ENCODE assay signal across 22 cellular contexts in the genomic region with DNA sequence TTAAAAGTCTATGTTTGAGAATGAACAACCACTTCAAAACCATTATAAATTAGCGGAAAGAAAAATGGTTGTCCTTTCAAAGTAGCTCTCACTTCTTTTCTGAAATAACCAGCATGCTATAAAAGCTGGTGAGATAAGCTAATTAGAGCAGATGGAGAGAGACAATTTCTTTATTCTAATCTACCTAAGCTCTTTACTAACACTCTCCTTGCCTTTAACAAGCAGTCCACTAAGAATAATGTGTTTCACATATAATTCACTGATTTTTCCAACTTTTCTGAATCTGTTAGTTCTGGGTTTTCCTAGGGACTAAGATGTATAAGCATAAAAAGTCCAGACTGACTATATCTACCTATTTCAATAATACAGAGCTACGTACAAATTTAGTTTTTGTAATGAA. TPM values are rescaled to one million over a fixed set of nuclear protein-coding genes. Genes with fewer than 3 reads are reported as not detected.
DNase-seq lines count a peak whose midpoint lies in the region; ATAC-seq and TF ChIP-seq lines count a peak whose summit lies in the region.
"Had no signal": no experiment of that assay in that cellular context is flagged by ENCODE, and none has a peak within 500 bp of the region (broad histone marks: within the 10 kb centered on the region; RNA-seq: fewer than 3 reads in every experiment).

A gene (minus strand): TSS at position 101 of the 400 bp plus-strand sequence. CDS start 203 bp downstream, outside the sequence.

- no peak within 1 kb of the TSS for H2AFZ ChIP-seq in neural progenitor cell (replicated peaks)
- H2AFZ ChIP-seq: GM23338 had no signal

- peaks cover 3% of the 10 kb centered on the region for H3F3A ChIP-seq in neural progenitor cell (ENCODE audit: low read depth)

- BruUV-seq in MCF 10A (replicated peaks; lab: Mats Ljungman, UMichigan) = no TSS peak

- no peaks in the 10 kb centered on the region for H3K4me1 ChIP-seq in HEK293 (ENCODE audit: control insufficient read depth, insufficient read depth, low read length)
- H3K4me1 ChIP-seq in gastroesophageal sphincter = no peaks in the 10 kb centered on the region
- H3K4me1 ChIP-seq in neural progenitor cell = peaks cover 17% of the 10 kb centered on the region
- H3K4me1 ChIP-seq: HAP-1 had no signal

- TF ChIP-seq POLR2A in gastroesophageal sphincter (IDR thresholded peaks at IDR 0.05) = no peak

- H3K36me3 Mint-ChIP-seq in neural progenitor cell (no peaks in the 10 kb centered on the region), MCF 10A (ENCODE audit: insufficient read depth, unreplicated experiment) (no peaks in the 10 kb centered on the region)

- H3K9ac ChIP-seq in neural progenitor cell = no peak within 1 kb of the TSS

- CTCF ChIA-PET in HEK293 (lab: Yijun Ruan, JAX) (no interaction called here), MCF 10A (lab: Yijun Ruan, JAX) (interaction anchor here (0.6 to 0.8 kb wide), 2 partner anchors 19 to 94 kb away, joined by 3 read pairs; no protein-coding TSS in a partner anchor)

- POLR2A ChIA-PET in HEK293 (lab: Yijun Ruan, JAX) (no interaction called here), MCF 10A (lab: Yijun Ruan, JAX) (interaction anchor here (0.7 kb wide), 1 partner anchor 61 kb away, joined by 3 read pairs; no protein-coding TSS in a partner anchor)

- no peak for TF ChIP-seq CTCF in HEK293 (tag by site-specific recombination; IDR thresholded peaks at IDR 0.05)
- no peak for TF ChIP-seq CTCF in gastroesophageal sphincter (IDR thresholded peaks at IDR 0.05)
- TF ChIP-seq CTCF in neural progenitor cell (IDR thresholded peaks at IDR 0.05) = no peak
- no peak for TF ChIP-seq CTCF in MCF 10A (IDR thresholded peaks at IDR 0.05; ENCODE audit: unreplicated experiment)
- TF ChIP-seq CTCF in GM10266 (IDR thresholded peaks at IDR 0.05; ENCODE audit: control insufficient read depth, insufficient read depth, low read depth, missing control alignments) = no peak

- no peak within 1 kb of the TSS for H3K4me3 ChIP-seq in HEK293 (ENCODE audit: low read depth, low read length)
- peak within 1 kb of the TSS in 1 of 2 donors; percentile 16 for H3K4me3 ChIP-seq in gastroesophageal sphincter
- no peak within 1 kb of the TSS for H3K4me3 ChIP-seq in neural progenitor cell
- H3K4me3 ChIP-seq: GM12878, GM23338, HAP-1 had no signal

- no peaks in the 10 kb centered on the region for H3K27me3 ChIP-seq in gastroesophageal sphincter
- H3K27me3 ChIP-seq in neural progenitor cell = no peaks in the 10 kb centered on the region

- H3K27ac ChIP-seq in HEK293 (ENCODE audit: extremely low read depth, low read depth, low read length) (no peak within 1 kb of the TSS), gastroesophageal sphincter (peak within 1 kb of the TSS in 3 of 4 donors; percentile 3 to 39 (median 18)), neural progenitor cell (peak within 1 kb of the TSS; percentile 59)
- H3K27ac ChIP-seq: RWPE1 had no signal

- intact Hi-C loops in MCF 10A (cut with micrococcal nuclease) = no loop called here

- H3K9me3 Mint-ChIP-seq in neural progenitor cell = no peaks in the 10 kb centered on the region
- no peaks in the 10 kb centered on the region for H3K9me3 Mint-ChIP-seq in MCF 10A (ENCODE audit: unreplicated experiment)
- H3K9me3 Mint-ChIP-seq: GM23338 had no signal

- no peaks in the 10 kb centered on the region for H3K27me3 Mint-ChIP-seq in neural progenitor cell (ENCODE audit: insufficient read depth, low read depth)
- no peaks in the 10 kb centered on the region for H3K27me3 Mint-ChIP-seq in MCF 10A (ENCODE audit: insufficient read depth, unreplicated experiment)
- H3K27me3 Mint-ChIP-seq: B cell had no signal

- H3K4me2 ChIP-seq in neural progenitor cell = no peak within 1 kb of the TSS
- H3K4me2 ChIP-seq: GM23338 had no signal

- H3K27ac Mint-ChIP-seq in neural progenitor cell (no peak within 1 kb of the TSS), MCF 10A (ENCODE audit: low read depth, unreplicated experiment) (no peak within 1 kb of the TSS)
- H3K27ac Mint-ChIP-seq: B cell, CD14-positive monocyte, GM23338 had no signal

- 93 to 100% methylated on average over 2 of the region's 2 CpGs for WGBS in gastroesophageal sphincter (ENCODE audit: low coverage in 1 of 2), 2 donors

- H3K9me3 ChIP-seq in HEK293 (ENCODE audit: control insufficient read depth, insufficient read depth, low read depth, low read length) (no peaks in the 10 kb centered on the region), gastroesophageal sphincter (no peaks in the 10 kb centered on the region), neural progenitor cell (ENCODE audit: low read depth) (no peaks in the 10 kb centered on the region)
- H3K9me3 ChIP-seq: HAP-1 had no signal

- no peaks in the 10 kb centered on the region for H3K36me3 ChIP-seq in HEK293 (ENCODE audit: control insufficient read depth in 2 of 2, insufficient read depth in 1 of 2, low read length in 2 of 2)
- peaks cover 0 to 5% of the 10 kb centered on the region in 2 donors for H3K36me3 ChIP-seq in gastroesophageal sphincter
- no peaks in the 10 kb centered on the region for H3K36me3 ChIP-seq in neural progenitor cell
- H3K36me3 ChIP-seq: HAP-1 had no signal

- DNase-seq in NCI-H82 treated with DMSO at 0.1 percent for 48 hours (lab: John Stamatoyannopoulos, UW; ENCODE audit: unreplicated experiment) (peak; percentile 98), neural progenitor cell (ENCODE audit: low spot score) (no peak), MCF 10A (ENCODE audit: unreplicated experiment) (no peak), GM10266 (ENCODE audit: extremely low spot score) (no peak)
- DNase-seq: DMS79 treated with DMSO at 0.1 percent for 48 hours, NCI-H1694, NCI-H2081, NCI-H2171, NCI-H526, SIG-M5 had no signal

- H3K79me2 ChIP-seq in neural progenitor cell (ENCODE audit: low read depth) = no peaks in the 10 kb centered on the region

- TF ChIP-seq EP300 in gastroesophageal sphincter (IDR thresholded peaks at IDR 0.05) = no peak

- H3K4me3 Mint-ChIP-seq in neural progenitor cell (no peak within 1 kb of the TSS), MCF 10A (ENCODE audit: unreplicated experiment) (no peak within 1 kb of the TSS)
- H3K4me3 Mint-ChIP-seq: B cell, CD14-positive monocyte, GM23338 had no signal

- peaks cover 2% of the 10 kb centered on the region for H3K4me1 Mint-ChIP-seq in neural progenitor cell
- no peaks in the 10 kb centered on the region for H3K4me1 Mint-ChIP-seq in MCF 10A (ENCODE audit: insufficient read depth, unreplicated experiment)
- H3K4me1 Mint-ChIP-seq: B cell, CD14-positive monocyte, GM23338 had no signal

- H4K20me1 ChIP-seq in neural progenitor cell (ENCODE audit: low read depth) = no peaks in the 10 kb centered on the region

- ATAC-seq in gastroesophageal sphincter (no peak), GM18873 (IDR thresholded peaks at IDR 0.05; ENCODE audit: low FRiP score, unreplicated experiment) (no peak)
- ATAC-seq: GM12878, GM23338, SK-N-SH treated with all-trans-retinoic acid at 6 μM for 48 hours had no signal

TF ChIP-seq in HEK293, 187 proteins besides CTCF, POLR2A, EP300 and RAD21:
- TF ChIP-seq, protein P1, sequence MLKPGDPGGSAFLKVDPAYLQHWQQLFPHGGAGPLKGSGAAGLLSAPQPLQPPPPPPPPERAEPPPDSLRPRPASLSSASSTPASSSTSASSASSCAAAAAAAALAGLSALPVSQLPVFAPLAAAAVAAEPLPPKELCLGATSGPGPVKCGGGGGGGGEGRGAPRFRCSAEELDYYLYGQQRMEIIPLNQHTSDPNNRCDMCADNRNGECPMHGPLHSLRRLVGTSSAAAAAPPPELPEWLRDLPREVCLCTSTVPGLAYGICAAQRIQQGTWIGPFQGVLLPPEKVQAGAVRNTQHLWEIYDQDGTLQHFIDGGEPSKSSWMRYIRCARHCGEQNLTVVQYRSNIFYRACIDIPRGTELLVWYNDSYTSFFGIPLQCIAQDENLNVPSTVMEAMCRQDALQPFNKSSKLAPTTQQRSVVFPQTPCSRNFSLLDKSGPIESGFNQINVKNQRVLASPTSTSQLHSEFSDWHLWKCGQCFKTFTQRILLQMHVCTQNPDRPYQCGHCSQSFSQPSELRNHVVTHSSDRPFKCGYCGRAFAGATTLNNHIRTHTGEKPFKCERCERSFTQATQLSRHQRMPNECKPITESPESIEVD (tag by site-specific recombination; IDR thresholded peaks at IDR 0.05) = peak; percentile 38
- no peak for TF ChIP-seq ZNF37A (tag by site-specific recombination; IDR thresholded peaks at IDR 0.05)
TF ChIP-seq in HEK293: peak in this region for 1.

RNA-seq across cellular contexts. Expression of the gene that starts here (rescaled TPM):
- total RNA-seq in gastroesophageal sphincter (under 1 TPM; 0.62 to 0.96 (median 0.81) TPM), neural progenitor cell (ENCODE audit: low replicate concordance) (0.03 and 0.15 TPM in 2 replicates), MCF 10A (2022) (0.26 and 0.37 TPM in 2 replicates)
- total RNA-seq: A172, GM23338, HT1080 had no signal
